ENCODE assay signal across 8 cellular contexts in the genomic region with DNA sequence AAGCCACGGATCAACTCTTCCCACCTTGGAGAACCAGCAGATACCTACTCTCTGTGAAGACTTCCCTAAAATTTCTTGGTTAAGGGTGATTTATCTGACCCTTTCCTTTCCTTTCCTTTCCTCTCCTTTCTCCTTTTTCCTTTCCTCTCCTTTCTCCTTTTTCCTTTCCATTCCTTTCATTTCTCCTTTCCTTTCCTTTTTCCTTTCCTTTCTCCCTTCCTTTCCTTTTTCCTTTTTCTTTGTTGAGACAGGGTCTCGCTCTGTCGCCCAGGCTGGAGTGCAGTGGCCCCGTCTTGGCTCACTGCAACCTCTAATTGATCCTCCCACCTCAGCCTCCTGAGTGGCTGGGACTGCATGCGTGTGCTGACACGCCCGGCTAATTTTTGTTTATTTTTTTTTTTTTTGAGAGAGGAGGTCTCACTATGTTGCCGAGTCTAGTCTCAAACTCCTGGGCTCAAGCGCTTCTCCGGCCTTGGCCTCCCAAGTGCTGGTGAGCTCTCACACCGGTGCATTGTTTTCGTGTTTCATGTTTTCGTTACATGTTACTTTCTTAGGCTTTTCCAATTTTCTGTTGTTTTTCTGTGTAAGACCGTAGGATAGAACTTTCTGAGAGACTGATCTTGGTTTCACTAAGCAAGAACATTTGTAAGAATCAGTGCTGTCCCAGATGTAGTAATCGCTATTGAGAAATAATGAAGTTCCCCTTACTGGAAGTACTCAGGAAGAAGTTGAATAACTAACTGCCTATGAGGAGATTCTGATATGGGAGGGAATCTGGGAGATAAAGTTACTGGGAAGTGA. TPM values are rescaled to one million over a fixed set of nuclear protein-coding genes. Genes with fewer than 3 reads are reported as not detected.
DNase-seq lines count a peak whose midpoint lies in the region; ATAC-seq, FAIRE-seq and TF ChIP-seq lines count a peak whose summit lies in the region.

No MANE protein-coding gene starts in this region.

- ATAC-seq in DND-41 (ENCODE audit: insufficient read depth, low read depth): no peak
- ATAC-seq in HG02763 (IDR thresholded peaks at IDR 0.05; ENCODE audit: unreplicated experiment): no peak

- H3K4me3 ChIP-seq in DND-41 (ENCODE audit: low read depth in 1 of 2, low read length in 2 of 2) (peak overlapping the region; percentile 87 to 98), KMS-11 (IDR thresholded peaks at IDR 0.05; ENCODE audit: insufficient read depth, low read depth, low read length) (peak overlapping the region; percentile 24), keratinocyte (ENCODE audit: control insufficient read depth in 2 of 3, extremely low read depth in 1 of 3, insufficient read depth in 2 of 3, low read depth in 1 of 3, low read length in 3 of 3) (peak overlapping the region; percentile 83 to 97 (median 88))

- H2AFZ ChIP-seq in DND-41 (ENCODE audit: low read depth, low read length) (no peak overlapping the region), KMS-11 (ENCODE audit: low read depth) (no peak overlapping the region), keratinocyte (ENCODE audit: control insufficient read depth, low read length) (no peak overlapping the region)

- no peaks in the 10 kb centered on the region for H3K9me3 ChIP-seq in DND-41 (ENCODE audit: insufficient read depth, low read length, severe bottlenecking)
- no peaks in the 10 kb centered on the region for H3K9me3 ChIP-seq in keratinocyte (ENCODE audit: control insufficient read depth, low read depth, low read length)

- H3K36me3 ChIP-seq in DND-41 (ENCODE audit: insufficient read depth, low read length) (peaks cover 35% of the 10 kb centered on the region), KMS-11 (ENCODE audit: insufficient read depth) (no peaks in the 10 kb centered on the region; the same call in 1 of the 2 replicates), keratinocyte (ENCODE audit: control insufficient read depth in 2 of 2, extremely low read depth in 1 of 2, insufficient read depth in 2 of 2, low read length in 2 of 2) (peaks cover 6 to 16% of the 10 kb centered on the region in 2 experiments)

- H4K20me1 ChIP-seq in DND-41 (ENCODE audit: insufficient read depth, low read length): peaks cover 47% of the 10 kb centered on the region
- peaks cover 15% of the 10 kb centered on the region for H4K20me1 ChIP-seq in KMS-11 (ENCODE audit: insufficient read depth)
- H4K20me1 ChIP-seq in keratinocyte (ENCODE audit: control insufficient read depth, extremely low read depth, insufficient read depth, low read length): peaks cover 28% of the 10 kb centered on the region

- no peak for FAIRE-seq in keratinocyte (lab: Jason Lieb, UNC)

- intact Hi-C loops in head of caudate nucleus (cut with DNase I): loop anchor here (2.0 to 10.0 kb wide), 3 partner anchors 35 to 147 kb away; a partner anchor contains a TSS

- H3K9ac ChIP-seq in DND-41 (ENCODE audit: low read depth, low read length) (peak overlapping the region; percentile 97), KMS-11 (peak overlapping the region; percentile 78; the same call in 1 of the 2 replicates), keratinocyte (ENCODE audit: control insufficient read depth, extremely low read depth, insufficient read depth, low read length) (peak overlapping the region; percentile 88)

- dilution Hi-C loops in keratinocyte (cut with MboI; ENCODE audit: extremely low pct_ligation_motif_present, low sequenced_read_pairs): no loop called here

- H3K27me3 ChIP-seq in DND-41 (ENCODE audit: insufficient read depth, low read length, poor library complexity) (no peaks in the 10 kb centered on the region), KMS-11 (ENCODE audit: insufficient read depth, low read depth) (no peaks in the 10 kb centered on the region), keratinocyte (ENCODE audit: control insufficient read depth, extremely low read depth, insufficient read depth, low read length) (no peaks in the 10 kb centered on the region)

- peak overlapping the region; percentile 80 for H3K4me2 ChIP-seq in DND-41 (ENCODE audit: insufficient read depth, low read length)
- H3K4me2 ChIP-seq in KMS-11: peak overlapping the region; percentile 46
- peak overlapping the region; percentile 99 for H3K4me2 ChIP-seq in keratinocyte (ENCODE audit: control insufficient read depth, extremely low read depth, insufficient read depth, low read depth, low read length)

- H3K27ac ChIP-seq in DND-41 (ENCODE audit: low read length) (peak overlapping the region; percentile 81; the same call in 1 of the 2 replicates), KMS-11 (no peak overlapping the region), angular gyrus (ENCODE audit: low read depth, low read length) (peak overlapping the region; percentile 95), keratinocyte (ENCODE audit: control insufficient read depth, insufficient read depth, low read length) (peak overlapping the region; percentile 90)

- H3K79me2 ChIP-seq in DND-41 (ENCODE audit: insufficient read depth, low read length) (peaks cover 65% of the 10 kb centered on the region), KMS-11 (ENCODE audit: insufficient read depth, low read depth) (peaks cover 55% of the 10 kb centered on the region), keratinocyte (ENCODE audit: control insufficient read depth, insufficient read depth, low read length) (peaks cover 61% of the 10 kb centered on the region)

- DNase-seq in DND-41: peak; percentile 10
- no peak for DNase-seq in keratinocyte (ENCODE audit: low read depth, low spot score)
- DNase-seq in stromal cell of bone marrow (ENCODE audit: low read depth): peak; percentile 52
- DNase-seq in activated CD8-positive, alpha-beta memory T cell treated with anti-CD3 and anti-CD28 coated beads, Interleukin-2, amount 50 U/mL, for 48 hours: no peak
- no peak for DNase-seq in head of caudate nucleus

- H3K9me1 ChIP-seq in keratinocyte (ENCODE audit: control insufficient read depth, extremely low read depth, insufficient read depth, low read length): no peaks in the 10 kb centered on the region

- TF ChIP-seq CTCF in DND-41 (IDR thresholded peaks at IDR 0.05; ENCODE audit: borderline replicate concordance, extremely low read depth, low read length, poor library complexity, severe bottlenecking): no peak
- TF ChIP-seq CTCF in KMS-11 (conservative IDR thresholded peaks at IDR 0.05; ENCODE audit: low read depth, low read length): no peak
- TF ChIP-seq CTCF in keratinocyte (optimal IDR thresholded peaks at IDR 0.05 in 1 of 3, IDR thresholded peaks at IDR 0.05 in 1 of 3, conservative IDR thresholded peaks at IDR 0.05 in 1 of 3; ENCODE audit: extremely low read depth in 1 of 3, insufficient read depth in 2 of 3, low read length in 3 of 3): no peak

- H3K4me1 ChIP-seq in DND-41 (ENCODE audit: insufficient read depth, low read length) (peaks cover 48% of the 10 kb centered on the region), KMS-11 (ENCODE audit: low read depth, poor library complexity, severe bottlenecking) (peaks cover 38% of the 10 kb centered on the region), keratinocyte (ENCODE audit: control insufficient read depth, extremely low read depth, insufficient read depth, low read length) (peaks cover 21% of the 10 kb centered on the region)

RNA-seq across cellular contexts. Expression of a gene that starts 2.0 kb away (rescaled TPM):
- 71.8 to 144 TPM (median 132 TPM) in 3 replicates for polyA plus RNA-seq in keratinocyte
- polyA plus RNA-seq in keratinocyte (2011; ENCODE audit: low read depth): 80.5 TPM
- polyA plus RNA-seq in keratinocyte (2011; cell fraction: cytosol; rRNA removed): 45.7 and 71.7 TPM in 2 replicates
- polyA plus RNA-seq in keratinocyte (2011; cell fraction: nucleus; rRNA removed): 133 and 164 TPM in 2 replicates
- 50.8 and 60.0 TPM in 2 replicates for polyA plus RNA-seq in keratinocyte (2012; ENCODE audit: low replicate concordance)
- polyA minus RNA-seq in keratinocyte: 76.7 to 140 TPM (median 112 TPM) in 3 replicates
- 61.6 TPM for polyA minus RNA-seq in keratinocyte (2011; cell fraction: cytosol; rRNA and poly(A)+ RNA removed)
- polyA minus RNA-seq in keratinocyte (2011; cell fraction: nucleus; rRNA and poly(A)+ RNA removed): 77.6 and 125 TPM in 2 replicates

RNA-seq across cellular contexts. Expression of a gene that starts 51.7 kb away (rescaled TPM):
- 7.3 to 15.9 TPM (median 15.6 TPM) in 3 replicates for polyA plus RNA-seq in keratinocyte
- 3.5 TPM for polyA plus RNA-seq in keratinocyte (2011; ENCODE audit: low read depth)
- polyA plus RNA-seq in keratinocyte (2011; cell fraction: cytosol; rRNA removed): 9.0 and 17.5 TPM in 2 replicates
- 6.5 and 9.2 TPM in 2 replicates for polyA plus RNA-seq in keratinocyte (2011; cell fraction: nucleus; rRNA removed)
- polyA plus RNA-seq in keratinocyte (2012; ENCODE audit: low replicate concordance): 8.4 and 13.9 TPM in 2 replicates
- polyA minus RNA-seq in keratinocyte: 7.5 to 15.1 TPM (median 14.3 TPM) in 3 replicates
- 12.1 TPM for polyA minus RNA-seq in keratinocyte (2011; cell fraction: cytosol; rRNA and poly(A)+ RNA removed)
- 2.0 and 4.7 TPM in 2 replicates for polyA minus RNA-seq in keratinocyte (2011; cell fraction: nucleus; rRNA and poly(A)+ RNA removed)

Comparison
In these comparisons a context has a peak if more than half of its experiments do, and no peak if none do; other contexts are left out.
1. DNase-seq: peak in DND-41 (single experiment) and stromal cell of bone marrow (single experiment); none in keratinocyte (single experiment), activated CD8-positive, alpha-beta memory T cell treated with anti-CD3 and anti-CD28 coated beads, Interleukin-2, amount 50 U/mL, for 48 hours (single experiment) and head of caudate nucleus (0 of 42).
2. H3K4me2 ChIP-seq: peak in every context shown above with its lines; median percentile 99 in keratinocyte; 80 in DND-41; 46 in KMS-11.
3. H3K4me3 ChIP-seq: peak in every context shown above with its lines; median percentile 92 in DND-41; 88 in keratinocyte; 24 in KMS-11.
4. Peak in every context shown above with its lines, with median percentiles within 50 percentile points of each other: H3K9ac ChIP-seq.